In genomic region chr16:68608330-68608729, GRCh38 we compare ENCODE assay signal across 27 cellular contexts. TPM values are rescaled to one million over a fixed set of nuclear protein-coding genes. Genes with fewer than 3 reads are reported as not detected.
DNase-seq lines count a peak whose midpoint lies in the region; ATAC-seq, FAIRE-seq and TF ChIP-seq lines count a peak whose summit lies in the region.
"Had no signal": no experiment of that assay in that cellular context is flagged by ENCODE, and none has a peak within 500 bp of the region (broad histone marks: within the 10 kb centered on the region; RNA-seq: fewer than 3 reads in every experiment).

No MANE protein-coding gene starts in this region.

- no peaks in the 10 kb centered on the region for H3K9me2 ChIP-seq in Karpas-422 (replicated peaks; ENCODE audit: insufficient read depth, low read length)

- BruUV-seq in K562 (replicated peaks; lab: Mats Ljungman, UMichigan) = no TSS peak

- no peak for TF ChIP-seq EP300 in K562 (IDR thresholded peaks at IDR 0.05; ENCODE audit: low read length)

- H4K20me1 ChIP-seq in Karpas-422 (ENCODE audit: insufficient read depth, low read depth, low read length) (no peaks in the 10 kb centered on the region), K562 (replicated peaks; ENCODE audit: control insufficient read depth, insufficient read depth, low read length) (no peaks in the 10 kb centered on the region)
- H4K20me1 ChIP-seq: BLaER1 had no signal

- ATAC-seq in K562 = no peak

- in situ Hi-C loops in K562 (cut with MboI) = no loop called here

- TF ChIP-seq CTCF in HEK293 (tag by site-specific recombination; IDR thresholded peaks at IDR 0.05) (no peak), K562 (IDR thresholded peaks at IDR 0.05 in 2 of 3, conservative IDR thresholded peaks at IDR 0.05 in 1 of 3; ENCODE audit: insufficient read depth in 2 of 3, low read depth in 1 of 3, low read length in 3 of 3) (no peak), spleen (IDR thresholded peaks at IDR 0.05 in 8 of 11, conservative IDR thresholded peaks at IDR 0.05 in 3 of 11) (no peak)

- no peak overlapping the region for H3K27ac ChIP-seq in HEK293 (ENCODE audit: extremely low read depth, low read depth, low read length)
- H3K27ac ChIP-seq in Karpas-422 (ENCODE audit: low read length) = no peak overlapping the region
- no peak overlapping the region for H3K27ac ChIP-seq in K562 (ENCODE audit: extremely low read depth, low read depth, low read length)
- H3K27ac ChIP-seq in spleen = no peak overlapping the region
- H3K27ac ChIP-seq: BLaER1 had no signal

- no peak for TF ChIP-seq RAD21 in K562 (CRISPR knock-in tag; conservative IDR thresholded peaks at IDR 0.05 in 1 of 2, IDR thresholded peaks at IDR 0.05 in 1 of 2)

- DNase-seq in Karpas-422 (peak; percentile 17), K562 (ENCODE audit: extremely low read depth in 1 of 4, low spot score in 3 of 4) (no peak), spleen (peak; percentile 1), germinal center (ENCODE audit: low spot score) (no peak), NAMALWA (ENCODE audit: low spot score) (no peak), HEK293T (ENCODE audit: extremely low spot score) (no peak)
- DNase-seq: 8988T; ACHN; BE2C; C1 segment of cervical spinal cord; Caco-2; Calu3; CD4-positive, alpha-beta memory T cell; CD4-positive, CD25-positive, alpha-beta regulatory T cell; CD8-positive, alpha-beta memory T cell; DMS79 treated with DMSO at 0.1 percent for 48 hours; GF-D8 had no signal

- H3K9ac ChIP-seq in Karpas-422 (ENCODE audit: low read length) = no peak overlapping the region
- H3K9ac ChIP-seq in K562 (ENCODE audit: insufficient read depth in 1 of 2, low read depth in 2 of 2, low read length in 2 of 2) = no peak overlapping the region
- H3K9ac ChIP-seq: BLaER1 had no signal

- POLR2A ChIA-PET in HEK293 (lab: Yijun Ruan, JAX) = no interaction called here
- POLR2A ChIA-PET in K562 (lab: Yijun Ruan, JAX) = no interaction called here
- POLR2A ChIA-PET in HEK293T (lab: Yijun Ruan, JAX) = no interaction called here

- H2AFZ ChIP-seq in Karpas-422 (ENCODE audit: low read length) (no peak overlapping the region), K562 (ENCODE audit: low read depth, low read length) (no peak overlapping the region)

- no peak for FAIRE-seq in K562 (lab: Jason Lieb, UNC)
- FAIRE-seq: A204.1, D721Med, G401.6, GM12891, GM19239 had no signal

- no peak for TF ChIP-seq POLR2A in K562 (conservative IDR thresholded peaks at IDR 0.05)
- no peak for TF ChIP-seq POLR2A in spleen (IDR thresholded peaks at IDR 0.05)

- CTCF ChIA-PET in HEK293 (lab: Yijun Ruan, JAX) = interaction anchor here (0.6 kb wide), 1 partner anchor 1053 kb away, joined by 3 read pairs; no protein-coding TSS in a partner anchor
- CTCF ChIA-PET in K562 (lab: Yijun Ruan, JAX; ENCODE audit: low intra/inter-chr PET ratio) = no interaction called here
- CTCF ChIA-PET in HEK293T (lab: Yijun Ruan, JAX) = interaction anchor here (0.5 kb wide), 1 partner anchor 16 kb away, joined by 4 read pairs; no protein-coding TSS in a partner anchor

- no peaks in the 10 kb centered on the region for H3K9me3 ChIP-seq in HEK293 (ENCODE audit: control insufficient read depth, insufficient read depth, low read depth, low read length)
- H3K9me3 ChIP-seq in Karpas-422 (ENCODE audit: low read length) = no peaks in the 10 kb centered on the region
- no peaks in the 10 kb centered on the region for H3K9me3 ChIP-seq in K562 (replicated peaks; ENCODE audit: control insufficient read depth, insufficient read depth, low read depth, low read length)
- peaks cover 0 to 8% (median 2%) of the 10 kb centered on the region in 8 donors for H3K9me3 ChIP-seq in spleen
- H3K9me3 ChIP-seq: BE2C had no signal

- H3K27me3 ChIP-seq in Karpas-422 (ENCODE audit: low read length) = no peaks in the 10 kb centered on the region
- H3K27me3 ChIP-seq in K562 (ENCODE audit: control insufficient read depth in 2 of 2, insufficient read depth in 2 of 2, low read length in 2 of 2) = peaks cover 0 to 9% of the 10 kb centered on the region in 2 experiments; a peak in 2 of 5 replicates
- no peaks in the 10 kb centered on the region for H3K27me3 ChIP-seq in spleen (replicated peaks in 1 of 7)
- H3K27me3 ChIP-seq: BE2C, BLaER1 had no signal

- intact Hi-C loops in K562 (cut with micrococcal nuclease) = no loop called here
- intact Hi-C loops in spleen (cut with DNase I; ENCODE audit: low total_unique reads) = no loop called here

- H3K36me3 ChIP-seq in HEK293 (ENCODE audit: control insufficient read depth in 2 of 2, insufficient read depth in 1 of 2, low read length in 2 of 2) (no peaks in the 10 kb centered on the region), Karpas-422 (ENCODE audit: insufficient read depth, low read length) (no peaks in the 10 kb centered on the region), K562 (ENCODE audit: control insufficient read depth, insufficient read depth, low read length) (no peaks in the 10 kb centered on the region), spleen (no peaks in the 10 kb centered on the region)
- H3K36me3 ChIP-seq: BE2C, BLaER1 had no signal

- WGBS in K562 (ENCODE audit: insufficient coverage, low coverage, missing lambda C conversion rate) = 0% methylated on average over 2 of the region's 2 CpGs
- 86 to 98% (median 93%) methylated on average over 2 of the region's 2 CpGs for WGBS in spleen, 5 donors

- H3K4me2 ChIP-seq in Karpas-422 (ENCODE audit: low read depth, low read length, poor library complexity, severe bottlenecking) (no peak overlapping the region), K562 (ENCODE audit: insufficient read depth, low read length) (no peak overlapping the region)
- H3K4me2 ChIP-seq: BLaER1 had no signal

- no peaks in the 10 kb centered on the region for H3K4me1 ChIP-seq in HEK293 (ENCODE audit: control insufficient read depth, insufficient read depth, low read length)
- H3K4me1 ChIP-seq in Karpas-422 (ENCODE audit: low read length) = no peaks in the 10 kb centered on the region
- H3K4me1 ChIP-seq in K562 (replicated peaks in 1 of 2; ENCODE audit: control insufficient read depth in 2 of 2, insufficient read depth in 2 of 2, low read length in 2 of 2) = no peaks in the 10 kb centered on the region
- H3K4me1 ChIP-seq in spleen = no peaks in the 10 kb centered on the region
- H3K4me1 ChIP-seq: BE2C, BLaER1, Caco-2 had no signal

- no peaks in the 10 kb centered on the region for H3K79me2 ChIP-seq in Karpas-422 (ENCODE audit: low read length)
- no peaks in the 10 kb centered on the region for H3K79me2 ChIP-seq in K562 (ENCODE audit: control insufficient read depth, insufficient read depth, low read length)

- H3K4me3 ChIP-seq in HEK293 (ENCODE audit: low read depth, low read length) (no peak overlapping the region), Karpas-422 (ENCODE audit: low read length) (no peak overlapping the region), K562 (no peak overlapping the region), spleen (no peak overlapping the region)
- H3K4me3 ChIP-seq: BLaER1 had no signal

- H3K9me1 ChIP-seq in K562 (ENCODE audit: control insufficient read depth, insufficient read depth, low read length) = no peaks in the 10 kb centered on the region

TF ChIP-seq in HEK293, 187 proteins besides CTCF, POLR2A, EP300 and RAD21:
- TF ChIP-seq ZNF121 (tag by site-specific recombination; IDR thresholded peaks at IDR 0.05) (peak; percentile 28; the same call in 1 of the 2 replicates), ZEB2 (tag by site-specific recombination; IDR thresholded peaks at IDR 0.05) (no peak), ZNF248 (tag by site-specific recombination; IDR thresholded peaks at IDR 0.05) (no peak), GFI1B (tag by site-specific recombination; IDR thresholded peaks at IDR 0.05) (no peak)

TF ChIP-seq in K562, 482 proteins besides CTCF, POLR2A, EP300 and RAD21 (continues in another document):
- TF ChIP-seq MIER1 (IDR thresholded peaks at IDR 0.05; ENCODE audit: low read depth) = no peak

TF ChIP-seq in HEK293T, 16 proteins besides CTCF, POLR2A, EP300 and RAD21 (continues in another document):
- no peak for TF ChIP-seq SP1 (IDR thresholded peaks at IDR 0.05)
- TF ChIP-seq BHLHE40 (IDR thresholded peaks at IDR 0.05; ENCODE audit: borderline replicate concordance) = no peak
- TF ChIP-seq ARNT (IDR thresholded peaks at IDR 0.05) = no peak
- no peak for TF ChIP-seq FOXA1 (IDR thresholded peaks at IDR 0.05)
- no peak for TF ChIP-seq TARDBP (IDR thresholded peaks at IDR 0.05)
- TF ChIP-seq NFRKB (IDR thresholded peaks at IDR 0.05) = no peak
- no peak for TF ChIP-seq PKNOX1 (IDR thresholded peaks at IDR 0.05)
- TF ChIP-seq ZNF384 (IDR thresholded peaks at IDR 0.05) = no peak
- TF ChIP-seq L3MBTL2 (conservative IDR thresholded peaks at IDR 0.05) = no peak
- no peak for TF ChIP-seq LEF1 (IDR thresholded peaks at IDR 0.05; ENCODE audit: borderline replicate concordance)

RNA-seq across cellular contexts. Expression of gene CDH3, which starts 36.8 kb away (rescaled TPM):
- 0.97 TPM in 1 of 2 replicates, not detected in the other for total RNA-seq in Karpas-422 (2014; rRNA removed; shearing (Covaris generic); ENCODE audit: low replicate concordance)
- total RNA-seq in K562 (2011; cell fraction: chromatin; rRNA removed; ENCODE audit: low replicate concordance) = not detected in 2 replicates
- total RNA-seq in K562 (2011; cell fraction: nucleolus; rRNA removed) = not detected in 2 replicates
- not detected in 2 replicates for total RNA-seq in K562 (2011; cell fraction: nucleoplasm; rRNA removed)
- not detected in 2 replicates for total RNA-seq in K562 (2014; rRNA removed)
- not detected in 2 replicates for total RNA-seq in K562 (2014; rRNA removed; fragmentation: Illumina TruSeq; extraction: Trizol)
- total RNA-seq in K562 (2015; rRNA removed; fragmentation: Illumina TruSeq; extraction: Trizol) = not detected in 2 replicates
- 0.09 and 0.16 TPM in 2 replicates for total RNA-seq in K562 (2021)
- 0.06 TPM in 1 of 2 replicates, not detected in the other for polyA plus RNA-seq in K562 (2011; rRNA removed)
- not detected in 2 replicates for polyA plus RNA-seq in K562 (2011; cell fraction: cytosol; rRNA removed)
- not detected in 2 replicates for polyA plus RNA-seq in K562 (2011; cell fraction: nucleus; rRNA removed)
- polyA plus RNA-seq in K562 (2012) = not detected in 2 replicates
- not detected in 2 replicates for polyA plus RNA-seq in K562 (2014; fragmentation: Illumina TruSeq; extraction: Trizol)
- not detected for polyA plus RNA-seq in K562 (2014; fragmentation: Nextera tagmentation; extraction: Ambion mirVana)
- polyA plus RNA-seq in K562 (2014; rRNA removed) = not detected in 2 replicates
- not detected in 2 replicates for polyA minus RNA-seq in K562 (2011; rRNA and poly(A)+ RNA removed)
- not detected in 2 replicates for polyA minus RNA-seq in K562 (2011; cell fraction: cytosol; rRNA and poly(A)+ RNA removed)
- polyA minus RNA-seq in K562 (2011; cell fraction: nucleus; rRNA and poly(A)+ RNA removed) = not detected in 2 replicates
- total RNA-seq in spleen = 10 to 100 TPM; 13.1 to 47.6 (median 25.3) TPM
- polyA plus RNA-seq in spleen = 1 to 10 TPM; 1.5 to 5.9 (median 4.9) TPM
- total RNA-seq: A673; CD8-positive, alpha-beta memory T cell had no signal
- polyA plus RNA-seq: AG04450; CD14-positive monocyte; CD4-positive, alpha-beta memory T cell had no signal

Comparison
In these comparisons a context has a peak if more than half of its experiments do, and no peak if none do; other contexts are left out.
1. DNase-seq: peak in Karpas-422 (single experiment) and spleen (single experiment); none in K562 (0 of 4), germinal center (single experiment), NAMALWA (single experiment) and HEK293T (single experiment).
2. Of the 44 proteins assayed by ChIP-seq in both K562 and HEK293: peak only in K562: none; only in HEK293: none; in both: ZNF121; in neither: 43.